In genomic region chr2:25169073-25169470, GRCh38 we compare ENCODE assay signal across 15 cellular contexts. TPM values are rescaled to one million over a fixed set of nuclear protein-coding genes. Genes with fewer than 3 reads are reported as not detected.
DNase-seq lines count a peak whose midpoint lies in the region; ATAC-seq and TF ChIP-seq lines count a peak whose summit lies in the region.
"Had no signal": no experiment of that assay in that cellular context is flagged by ENCODE, and none has a peak within 500 bp of the region (broad histone marks: within the 10 kb centered on the region; RNA-seq: fewer than 3 reads in every experiment).

No MANE protein-coding gene starts in this region.

- H2AFZ ChIP-seq in PC-9 = no peak overlapping the region

- no peaks in the 10 kb centered on the region for H3K9me3 Mint-ChIP-seq in activated naive CD8-positive, alpha-beta T cell treated with anti-CD3 and anti-CD28 coated beads for 36 hours
- no peaks in the 10 kb centered on the region for H3K9me3 Mint-ChIP-seq in naive B cell
- H3K9me3 Mint-ChIP-seq in type B pancreatic cell = no peaks in the 10 kb centered on the region

- no peaks in the 10 kb centered on the region for H3K36me3 Mint-ChIP-seq in activated naive CD8-positive, alpha-beta T cell treated with anti-CD3 and anti-CD28 coated beads for 36 hours
- H3K36me3 Mint-ChIP-seq in naive B cell = no peaks in the 10 kb centered on the region
- no peaks in the 10 kb centered on the region for H3K36me3 Mint-ChIP-seq in type B pancreatic cell

- ATAC-seq in right cardiac atrium = no peak
- no peak for ATAC-seq in naive B cell (ENCODE audit: low read depth in 2 of 2)
- no peak for ATAC-seq in GM19395 (IDR thresholded peaks at IDR 0.05; ENCODE audit: unreplicated experiment)

- H3K79me2 ChIP-seq in PC-9 (ENCODE audit: low read depth) = no peaks in the 10 kb centered on the region

- H3K27me3 ChIP-seq in right cardiac atrium (ENCODE audit: control insufficient read depth, insufficient read depth) (no peaks in the 10 kb centered on the region), PC-9 (ENCODE audit: insufficient read depth, low read depth) (peaks cover 58% of the 10 kb centered on the region)

- no peak overlapping the region for H3K27ac ChIP-seq in right cardiac atrium (ENCODE audit: low read length)
- H3K27ac ChIP-seq in PC-9 = no peak overlapping the region
- H3K27ac ChIP-seq: esophagus muscularis mucosa, GM23248, prostate gland, SJCRH30, VCaP had no signal

- H3K4me2 ChIP-seq in PC-9 = no peak overlapping the region

- intact Hi-C loops in cardiac septum (cut with DNase I) (no loop called here), right cardiac atrium (cut with DNase I) (no loop called here), PC-9 (cut with micrococcal nuclease; ENCODE audit: unreplicated experiment) (no loop called here)

- no peaks in the 10 kb centered on the region for H3K4me1 ChIP-seq in right cardiac atrium (ENCODE audit: control insufficient read depth, insufficient read depth, low read length)
- H3K4me1 ChIP-seq in PC-9 (replicated peaks; ENCODE audit: insufficient read depth) = no peaks in the 10 kb centered on the region
- H3K4me1 ChIP-seq: prostate gland, SJCRH30 had no signal

- CTCF ChIA-PET in PC-9 (lab: Charles Lee) = no interaction called here

- no TSS peak for BruUV-seq in PC-9 (replicated peaks; lab: Mats Ljungman, UMichigan)

- no peak overlapping the region for H3K27ac Mint-ChIP-seq in activated naive CD8-positive, alpha-beta T cell treated with anti-CD3 and anti-CD28 coated beads for 36 hours
- H3K27ac Mint-ChIP-seq in naive B cell = peak overlapping the region in 3 of 6 donors; percentile 24 to 80 (median 37)
- H3K27ac Mint-ChIP-seq in type B pancreatic cell = no peak overlapping the region

- 76% methylated on average over 2 of the region's 2 CpGs for WGBS in right cardiac atrium

- no peaks in the 10 kb centered on the region for H3F3A ChIP-seq in PC-9 (ENCODE audit: insufficient read depth, low read depth)

- no peak overlapping the region for H3K4me3 ChIP-seq in right cardiac atrium (ENCODE audit: low read length)
- no peak overlapping the region for H3K4me3 ChIP-seq in PC-9

- no peaks in the 10 kb centered on the region for H4K20me1 ChIP-seq in PC-9 (ENCODE audit: insufficient read depth)

- H3K4me3 Mint-ChIP-seq in activated naive CD8-positive, alpha-beta T cell treated with anti-CD3 and anti-CD28 coated beads for 36 hours = peak overlapping the region; percentile 66
- peak overlapping the region; percentile 74 to 90 (median 84) for H3K4me3 Mint-ChIP-seq in naive B cell
- peak overlapping the region; percentile 84 for H3K4me3 Mint-ChIP-seq in type B pancreatic cell

- peaks cover 50% of the 10 kb centered on the region for H3K27me3 Mint-ChIP-seq in activated naive CD8-positive, alpha-beta T cell treated with anti-CD3 and anti-CD28 coated beads for 36 hours
- H3K27me3 Mint-ChIP-seq in naive B cell (peaks cover 29 to 54% (median 40%) of the 10 kb centered on the region in 3 donors), type B pancreatic cell (peaks cover 90% of the 10 kb centered on the region)

- peaks cover 24% of the 10 kb centered on the region for H3K4me1 Mint-ChIP-seq in activated naive CD8-positive, alpha-beta T cell treated with anti-CD3 and anti-CD28 coated beads for 36 hours
- H3K4me1 Mint-ChIP-seq in naive B cell (peaks cover 27 to 42% (median 39%) of the 10 kb centered on the region in 3 donors), type B pancreatic cell (ENCODE audit: unreplicated experiment) (peaks cover 12% of the 10 kb centered on the region)

- H3K9me2 ChIP-seq in PC-9 (ENCODE audit: insufficient read depth) = no peaks in the 10 kb centered on the region

- no peaks in the 10 kb centered on the region for H3K9me3 ChIP-seq in right cardiac atrium (ENCODE audit: control insufficient read depth, low read length)
- no peaks in the 10 kb centered on the region for H3K9me3 ChIP-seq in PC-9 (ENCODE audit: insufficient read depth, low read depth)
- H3K9me3 ChIP-seq: esophagus muscularis mucosa, prostate gland, SJCRH30 had no signal

- POLR2A ChIA-PET in PC-9 (lab: Charles Lee; ENCODE audit: unreplicated experiment) = no interaction called here

- H3K36me3 ChIP-seq in PC-9 (ENCODE audit: low read depth) = no peaks in the 10 kb centered on the region
- H3K36me3 ChIP-seq: esophagus muscularis mucosa, prostate gland, SJCRH30 had no signal

- DNase-seq in cardiac septum (ENCODE audit: low spot score) = peak; percentile 31
- DNase-seq in right cardiac atrium = no peak
- DNase-seq in activated naive CD8-positive, alpha-beta T cell treated with anti-CD3 and anti-CD28 coated beads for 36 hours = no peak
- DNase-seq in naive B cell = no peak
- DNase-seq in type B pancreatic cell (ENCODE audit: extremely low spot score, unreplicated experiment) = no peak
- no peak for DNase-seq in PC-9
- no peak for DNase-seq in NCI-H2171 treated with DMSO at 0.1 percent for 48 hours (lab: John Stamatoyannopoulos, UW)
- DNase-seq: cerebellar nuclear complex, GM23248, MM.1S, SJCRH30 had no signal

- TF ChIP-seq CTCF in type B pancreatic cell (conservative IDR thresholded peaks at IDR 0.05) (no peak), PC-9 (conservative IDR thresholded peaks at IDR 0.05) (no peak)

RNA-seq across cellular contexts. Expression of gene POMC, which starts 0.7 kb away (rescaled TPM):
- 3.1 TPM for total RNA-seq in cardiac septum
- total RNA-seq in right cardiac atrium = 1 to 10 TPM; 5.0 to 7.3 (median 6.1) TPM
- polyA plus RNA-seq in right cardiac atrium = 13.2 TPM
- 1 to 10 TPM; 6.3 to 6.8 TPM for total RNA-seq in activated naive CD8-positive, alpha-beta T cell treated with anti-CD3 and anti-CD28 coated beads for 36 hours
- 10 to 100 TPM in 2 of 6 donors, 1 to 10 TPM in 4; 5.6 to 14.6 (median 7.5) TPM for polyA plus RNA-seq in naive B cell (ENCODE audit: low read depth in 6 of 6)
- 0.87 and 1.5 TPM in 2 replicates for total RNA-seq in type B pancreatic cell (ENCODE audit: low replicate concordance)
- total RNA-seq in PC-9 (2021) = not detected in 2 replicates
- total RNA-seq: SJCRH30 had no signal
